Comparison of ENCODE assay signal across 1 cellular context in the genomic region with DNA sequence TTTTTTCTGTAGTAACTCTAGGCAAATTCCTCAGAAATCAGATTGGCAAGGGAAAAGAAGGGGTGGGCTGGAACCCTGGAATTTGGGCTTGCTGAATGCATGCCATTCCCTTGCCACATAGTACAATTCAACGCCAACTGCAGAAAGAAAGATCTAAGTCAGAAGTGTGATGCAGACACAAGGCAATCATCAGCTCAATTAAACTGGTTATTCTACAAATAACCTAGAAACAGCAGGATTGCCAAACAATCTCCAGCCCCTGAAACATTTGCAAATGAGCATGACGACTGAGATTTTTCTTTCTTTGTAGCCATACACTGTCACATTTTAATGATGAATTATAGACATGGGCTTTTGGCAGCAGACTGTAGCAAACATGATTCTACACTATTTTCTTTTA.
TF ChIP-seq lines count a peak whose summit lies in the region.

No MANE protein-coding gene starts in this region.

TF ChIP-seq in GM23338, 12 proteins besides CTCF, POLR2A, EP300 and RAD21 (continued from another document):
- TF ChIP-seq, protein P1, sequence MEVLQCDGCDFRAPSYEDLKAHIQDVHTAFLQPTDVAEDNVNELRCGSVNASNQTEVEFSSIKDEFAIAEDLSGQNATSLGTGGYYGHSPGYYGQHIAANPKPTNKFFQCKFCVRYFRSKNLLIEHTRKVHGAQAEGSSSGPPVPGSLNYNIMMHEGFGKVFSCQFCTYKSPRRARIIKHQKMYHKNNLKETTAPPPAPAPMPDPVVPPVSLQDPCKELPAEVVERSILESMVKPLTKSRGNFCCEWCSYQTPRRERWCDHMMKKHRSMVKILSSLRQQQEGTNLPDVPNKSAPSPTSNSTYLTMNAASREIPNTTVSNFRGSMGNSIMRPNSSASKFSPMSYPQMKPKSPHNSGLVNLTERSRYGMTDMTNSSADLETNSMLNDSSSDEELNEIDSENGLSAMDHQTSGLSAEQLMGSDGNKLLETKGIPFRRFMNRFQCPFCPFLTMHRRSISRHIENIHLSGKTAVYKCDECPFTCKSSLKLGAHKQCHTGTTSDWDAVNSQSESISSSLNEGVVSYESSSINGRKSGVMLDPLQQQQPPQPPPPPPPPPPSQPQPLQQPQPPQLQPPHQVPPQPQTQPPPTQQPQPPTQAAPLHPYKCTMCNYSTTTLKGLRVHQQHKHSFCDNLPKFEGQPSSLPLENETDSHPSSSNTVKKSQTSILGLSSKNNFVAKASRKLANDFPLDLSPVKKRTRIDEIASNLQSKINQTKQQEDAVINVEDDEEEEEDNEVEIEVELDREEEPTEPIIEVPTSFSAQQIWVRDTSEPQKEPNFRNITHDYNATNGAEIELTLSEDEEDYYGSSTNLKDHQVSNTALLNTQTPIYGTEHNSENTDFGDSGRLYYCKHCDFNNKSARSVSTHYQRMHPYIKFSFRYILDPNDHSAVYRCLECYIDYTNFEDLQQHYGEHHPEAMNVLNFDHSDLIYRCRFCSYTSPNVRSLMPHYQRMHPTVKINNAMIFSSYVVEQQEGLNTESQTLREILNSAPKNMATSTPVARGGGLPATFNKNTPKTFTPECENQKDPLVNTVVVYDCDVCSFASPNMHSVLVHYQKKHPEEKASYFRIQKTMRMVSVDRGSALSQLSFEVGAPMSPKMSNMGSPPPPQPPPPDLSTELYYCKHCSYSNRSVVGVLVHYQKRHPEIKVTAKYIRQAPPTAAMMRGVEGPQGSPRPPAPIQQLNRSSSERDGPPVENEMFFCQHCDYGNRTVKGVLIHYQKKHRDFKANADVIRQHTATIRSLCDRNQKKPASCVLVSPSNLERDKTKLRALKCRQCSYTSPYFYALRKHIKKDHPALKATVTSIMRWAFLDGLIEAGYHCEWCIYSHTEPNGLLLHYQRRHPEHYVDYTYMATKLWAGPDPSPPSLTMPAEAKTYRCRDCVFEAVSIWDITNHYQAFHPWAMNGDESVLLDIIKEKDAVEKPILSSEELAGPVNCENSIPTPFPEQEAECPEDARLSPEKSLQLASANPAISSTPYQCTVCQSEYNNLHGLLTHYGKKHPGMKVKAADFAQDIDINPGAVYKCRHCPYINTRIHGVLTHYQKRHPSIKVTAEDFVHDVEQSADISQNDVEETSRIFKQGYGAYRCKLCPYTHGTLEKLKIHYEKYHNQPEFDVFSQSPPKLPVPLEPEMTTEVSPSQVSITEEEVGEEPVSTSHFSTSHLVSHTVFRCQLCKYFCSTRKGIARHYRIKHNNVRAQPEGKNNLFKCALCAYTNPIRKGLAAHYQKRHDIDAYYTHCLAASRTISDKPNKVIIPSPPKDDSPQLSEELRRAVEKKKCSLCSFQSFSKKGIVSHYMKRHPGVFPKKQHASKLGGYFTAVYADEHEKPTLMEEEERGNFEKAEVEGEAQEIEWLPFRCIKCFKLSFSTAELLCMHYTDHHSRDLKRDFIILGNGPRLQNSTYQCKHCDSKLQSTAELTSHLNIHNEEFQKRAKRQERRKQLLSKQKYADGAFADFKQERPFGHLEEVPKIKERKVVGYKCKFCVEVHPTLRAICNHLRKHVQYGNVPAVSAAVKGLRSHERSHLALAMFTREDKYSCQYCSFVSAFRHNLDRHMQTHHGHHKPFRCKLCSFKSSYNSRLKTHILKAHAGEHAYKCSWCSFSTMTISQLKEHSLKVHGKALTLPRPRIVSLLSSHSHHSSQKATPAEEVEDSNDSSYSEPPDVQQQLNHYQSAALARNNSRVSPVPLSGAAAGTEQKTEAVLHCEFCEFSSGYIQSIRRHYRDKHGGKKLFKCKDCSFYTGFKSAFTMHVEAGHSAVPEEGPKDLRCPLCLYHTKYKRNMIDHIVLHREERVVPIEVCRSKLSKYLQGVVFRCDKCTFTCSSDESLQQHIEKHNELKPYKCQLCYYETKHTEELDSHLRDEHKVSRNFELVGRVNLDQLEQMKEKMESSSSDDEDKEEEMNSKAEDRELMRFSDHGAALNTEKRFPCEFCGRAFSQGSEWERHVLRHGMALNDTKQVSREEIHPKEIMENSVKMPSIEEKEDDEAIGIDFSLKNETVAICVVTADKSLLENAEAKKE (CRISPR knock-in tag; IDR thresholded peaks at IDR 0.05), result no peak
- TF ChIP-seq EZH2 (IDR thresholded peaks at IDR 0.05; ENCODE audit: low read depth, unreplicated experiment) (no peak), STAT1 (IDR thresholded peaks at IDR 0.05; ENCODE audit: unreplicated experiment) (no peak), POLR2AphosphoS5 (IDR thresholded peaks at IDR 0.05; ENCODE audit: low read depth) (no peak), ZNF331 (CRISPR knock-in tag; IDR thresholded peaks at IDR 0.05; ENCODE audit: low read depth) (no peak)
- TF ChIP-seq, protein P2, sequence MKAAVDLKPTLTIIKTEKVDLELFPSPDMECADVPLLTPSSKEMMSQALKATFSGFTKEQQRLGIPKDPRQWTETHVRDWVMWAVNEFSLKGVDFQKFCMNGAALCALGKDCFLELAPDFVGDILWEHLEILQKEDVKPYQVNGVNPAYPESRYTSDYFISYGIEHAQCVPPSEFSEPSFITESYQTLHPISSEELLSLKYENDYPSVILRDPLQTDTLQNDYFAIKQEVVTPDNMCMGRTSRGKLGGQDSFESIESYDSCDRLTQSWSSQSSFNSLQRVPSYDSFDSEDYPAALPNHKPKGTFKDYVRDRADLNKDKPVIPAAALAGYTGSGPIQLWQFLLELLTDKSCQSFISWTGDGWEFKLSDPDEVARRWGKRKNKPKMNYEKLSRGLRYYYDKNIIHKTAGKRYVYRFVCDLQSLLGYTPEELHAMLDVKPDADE (IDR thresholded peaks at IDR 0.05), result no peak
- TF ChIP-seq, protein P3, sequence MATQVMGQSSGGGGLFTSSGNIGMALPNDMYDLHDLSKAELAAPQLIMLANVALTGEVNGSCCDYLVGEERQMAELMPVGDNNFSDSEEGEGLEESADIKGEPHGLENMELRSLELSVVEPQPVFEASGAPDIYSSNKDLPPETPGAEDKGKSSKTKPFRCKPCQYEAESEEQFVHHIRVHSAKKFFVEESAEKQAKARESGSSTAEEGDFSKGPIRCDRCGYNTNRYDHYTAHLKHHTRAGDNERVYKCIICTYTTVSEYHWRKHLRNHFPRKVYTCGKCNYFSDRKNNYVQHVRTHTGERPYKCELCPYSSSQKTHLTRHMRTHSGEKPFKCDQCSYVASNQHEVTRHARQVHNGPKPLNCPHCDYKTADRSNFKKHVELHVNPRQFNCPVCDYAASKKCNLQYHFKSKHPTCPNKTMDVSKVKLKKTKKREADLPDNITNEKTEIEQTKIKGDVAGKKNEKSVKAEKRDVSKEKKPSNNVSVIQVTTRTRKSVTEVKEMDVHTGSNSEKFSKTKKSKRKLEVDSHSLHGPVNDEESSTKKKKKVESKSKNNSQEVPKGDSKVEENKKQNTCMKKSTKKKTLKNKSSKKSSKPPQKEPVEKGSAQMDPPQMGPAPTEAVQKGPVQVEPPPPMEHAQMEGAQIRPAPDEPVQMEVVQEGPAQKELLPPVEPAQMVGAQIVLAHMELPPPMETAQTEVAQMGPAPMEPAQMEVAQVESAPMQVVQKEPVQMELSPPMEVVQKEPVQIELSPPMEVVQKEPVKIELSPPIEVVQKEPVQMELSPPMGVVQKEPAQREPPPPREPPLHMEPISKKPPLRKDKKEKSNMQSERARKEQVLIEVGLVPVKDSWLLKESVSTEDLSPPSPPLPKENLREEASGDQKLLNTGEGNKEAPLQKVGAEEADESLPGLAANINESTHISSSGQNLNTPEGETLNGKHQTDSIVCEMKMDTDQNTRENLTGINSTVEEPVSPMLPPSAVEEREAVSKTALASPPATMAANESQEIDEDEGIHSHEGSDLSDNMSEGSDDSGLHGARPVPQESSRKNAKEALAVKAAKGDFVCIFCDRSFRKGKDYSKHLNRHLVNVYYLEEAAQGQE (IDR thresholded peaks at IDR 0.05; ENCODE audit: unreplicated experiment), result no peak
